ENCODE assay signal across 16 cellular contexts in genomic region chr3:155640098-155640497, GRCh38.
"Had no signal": no experiment of that assay in that cellular context is flagged by ENCODE, and none has a peak within 500 bp of the region (broad histone marks: within the 10 kb centered on the region; RNA-seq: fewer than 3 reads in every experiment).

No MANE protein-coding gene starts in this region.

- H3K4me3 Mint-ChIP-seq: activated CD4-positive, alpha-beta T cell treated with anti-CD3 and anti-CD28 coated beads, Interleukin-2, amount 10 ng/mL, durations not matched to agents 7 days and 5 days; activated T-cell treated with anti-CD3 and anti-CD28 coated beads, Interleukin-2, amount 50 U/mL, for 72 hours; brain; stimulated activated memory B cell treated with anti-CD40 and anti-IgM and Interleukin-4, amounts not matched to agents 10 μg/mL and 1 μg/mL and 100 μg/mL, for 72 hours; T-helper 2 cell treated with Interferon-gamma antibody and Interleukin-4, amounts not matched to agents 5 μg/mL and 100 μg/mL, for 36 hours had no signal

- H3K27me3 Mint-ChIP-seq: activated CD4-positive, alpha-beta T cell treated with anti-CD3 and anti-CD28 coated beads, Interleukin-2, amount 10 ng/mL, durations not matched to agents 7 days and 5 days; brain; stimulated activated memory B cell treated with anti-CD40 and anti-IgM and Interleukin-4, amounts not matched to agents 10 μg/mL and 1 μg/mL and 100 μg/mL, for 72 hours had no signal

- H3K36me3 Mint-ChIP-seq: activated naive CD4-positive, alpha-beta T cell treated with anti-CD3 and anti-CD28 coated beads, Interleukin-2, amount 50 U/mL, for 72 hours; brain; stimulated activated memory B cell treated with anti-CD40 and anti-IgM and Interleukin-4, amounts not matched to agents 10 μg/mL and 1 μg/mL and 100 μg/mL, for 72 hours had no signal

- H3K4me1 Mint-ChIP-seq: activated CD4-positive, alpha-beta T cell treated with anti-CD3 and anti-CD28 coated beads, Interleukin-2, amount 10 ng/mL, durations not matched to agents 7 days and 5 days; stimulated activated memory B cell treated with anti-CD40 and anti-IgM and Interleukin-4, amounts not matched to agents 10 μg/mL and 1 μg/mL and 100 μg/mL, for 72 hours had no signal

- DNase-seq: activated CD4-positive, alpha-beta T cell treated with anti-CD3 and anti-CD28 coated beads, Interleukin-2, amount 10 ng/mL, durations not matched to agents 7 days and 5 days; activated CD8-positive, alpha-beta memory T cell treated with anti-CD3 and anti-CD28 coated beads, Interleukin-2, amount 50 U/mL, for 48 hours; activated gamma-delta T cell; activated T-cell treated with anti-CD3 and anti-CD28 coated beads, Interleukin-2, amount 50 U/mL, for 72 hours; amygdala; central memory CD4-positive, alpha-beta T cell; colonic mucosa; left ventricle myocardium superior; mesenchymal stem cell; stimulated activated CD4-positive, alpha-beta T cell treated with anti-CD3 and anti-CD28 coated beads, Interleukin-2, amount 100 ng/mL, for 24 hours; thyroid gland had no signal

- H3K9me3 Mint-ChIP-seq: activated CD4-positive, alpha-beta T cell treated with anti-CD3 and anti-CD28 coated beads, Interleukin-2, amount 10 ng/mL, durations not matched to agents 7 days and 5 days; activated naive CD4-positive, alpha-beta T cell treated with anti-CD3 and anti-CD28 coated beads, Interleukin-2, amount 50 U/mL, for 72 hours; activated T-cell treated with anti-CD3 and anti-CD28 coated beads, Interleukin-2, amount 50 U/mL, for 72 hours; stimulated activated memory B cell treated with anti-CD40 and anti-IgM and Interleukin-4, amounts not matched to agents 10 μg/mL and 1 μg/mL and 100 μg/mL, for 72 hours; T-helper 2 cell treated with Interferon-gamma antibody and Interleukin-4, amounts not matched to agents 5 μg/mL and 100 μg/mL, for 36 hours had no signal

- H3K9me3 ChIP-seq: colonic mucosa, thyroid gland had no signal

- H3K27me3 ChIP-seq: colonic mucosa, thyroid gland had no signal

- H3K4me1 ChIP-seq: colonic mucosa had no signal

- H3K36me3 ChIP-seq: colonic mucosa, thyroid gland had no signal

- H3K27ac Mint-ChIP-seq: activated CD4-positive, alpha-beta T cell treated with anti-CD3 and anti-CD28 coated beads, Interleukin-2, amount 10 ng/mL, durations not matched to agents 7 days and 5 days; activated naive CD4-positive, alpha-beta T cell treated with anti-CD3 and anti-CD28 coated beads, Interleukin-2, amount 50 U/mL, for 72 hours; activated T-cell treated with anti-CD3 and anti-CD28 coated beads, Interleukin-2, amount 50 U/mL, for 72 hours; brain; stimulated activated memory B cell treated with anti-CD40 and anti-IgM and Interleukin-4, amounts not matched to agents 10 μg/mL and 1 μg/mL and 100 μg/mL, for 72 hours; T-helper 2 cell treated with Interferon-gamma antibody and Interleukin-4, amounts not matched to agents 5 μg/mL and 100 μg/mL, for 36 hours had no signal

- ATAC-seq: activated naive CD4-positive, alpha-beta T cell treated with anti-CD3 and anti-CD28 coated beads, Interleukin-2, amount 50 U/mL, for 72 hours; activated T-cell treated with anti-CD3 and anti-CD28 coated beads, Interleukin-2, amount 50 U/mL, for 72 hours; left ventricle myocardium superior; sciatic nerve; stimulated activated memory B cell treated with anti-CD40 and anti-IgM and Interleukin-4, amounts not matched to agents 10 μg/mL and 1 μg/mL and 100 μg/mL, for 72 hours had no signal

- H3K4me3 ChIP-seq: colonic mucosa, thyroid gland had no signal
